Comparison of ENCODE assay signal across 31 cellular contexts in the genomic region with DNA sequence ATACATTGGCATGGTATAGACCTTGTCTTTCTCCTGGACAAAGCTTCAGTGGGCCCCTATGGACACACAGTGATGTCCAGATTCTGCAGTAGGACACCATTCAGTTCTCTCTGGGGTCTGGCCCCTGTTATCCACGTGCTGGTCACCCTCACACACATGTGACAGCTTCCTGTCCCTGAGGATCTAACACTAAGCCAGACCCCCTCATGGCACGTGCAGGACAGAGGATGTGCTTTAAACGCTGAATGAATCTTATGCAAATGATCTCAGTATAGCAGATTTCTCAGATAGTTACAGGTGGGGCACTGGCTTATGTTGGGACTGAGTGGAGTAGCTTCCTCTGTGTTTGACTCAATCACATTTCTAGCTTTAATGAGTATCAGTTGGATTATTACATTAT. TPM values are rescaled to one million over a fixed set of nuclear protein-coding genes. Genes with fewer than 3 reads are reported as not detected.
"Had no signal": no experiment of that assay in that cellular context is flagged by ENCODE, and none has a peak within 500 bp of the region (broad histone marks: within the 10 kb centered on the region; RNA-seq: fewer than 3 reads in every experiment).

No MANE protein-coding gene starts in this region.

- H3K27me3 ChIP-seq: ovary, right atrium auricular region, testis, thyroid gland, transverse colon, upper lobe of left lung, vagina had no signal

- H3K4me3 Mint-ChIP-seq: immature natural killer cell; naive thymus-derived CD4-positive, alpha-beta T cell; natural killer cell treated with Interleukin-12 subunit alpha and Interleukin-12 subunit beta and Interleukin-15 and Interleukin-18, amount 100 ng/mL, for 72 hours; stimulated activated effector memory CD8-positive, alpha-beta T cell treated with anti-CD3 and anti-CD28 coated beads, Interleukin-12 subunit alpha, Interleukin-12 subunit beta, amount 100 ng/mL, for 72 hours had no signal

- H3K4me1 ChIP-seq: left ventricle myocardium inferior, right atrium auricular region, stomach, testis, thyroid gland, transverse colon, upper lobe of left lung, vagina had no signal

- H3K9me3 Mint-ChIP-seq: immature natural killer cell; naive thymus-derived CD4-positive, alpha-beta T cell; natural killer cell treated with Interleukin-12 subunit alpha and Interleukin-12 subunit beta and Interleukin-15 and Interleukin-18, amount 100 ng/mL, for 72 hours; stimulated activated effector memory CD8-positive, alpha-beta T cell treated with anti-CD3 and anti-CD28 coated beads, Interleukin-12 subunit alpha, Interleukin-12 subunit beta, amount 100 ng/mL, for 72 hours had no signal

- DNase-seq: hypothalamus; immature natural killer cell; islet precursor cell; left ventricle myocardium inferior; mesendoderm; midbrain; mucosa of descending colon; naive thymus-derived CD4-positive, alpha-beta T cell; ovary; stimulated activated CD4-positive, alpha-beta T cell treated with anti-CD3 and anti-CD28 coated beads, Interleukin-12 subunit alpha, Interleukin-12 subunit beta, amount 100 ng/mL, for 4 hours; stimulated activated CD4-positive, alpha-beta T cell treated with anti-CD3 and anti-CD28 coated beads, Interleukin-15, amount 100 ng/mL, for 24 hours; stimulated activated CD4-positive, alpha-beta T cell treated with anti-CD3 and anti-CD28 coated beads, Interleukin-2, amount 100 ng/mL, for 24 hours; stimulated activated CD4-positive, alpha-beta T cell treated with anti-CD3 and anti-CD28 coated beads, Interleukin-4, amount 100 ng/mL, for 24 hours; stimulated activated naive CD4-positive, alpha-beta T cell treated with Interleukin-2 at 50 U/mL for 16 hours; stomach; testis; thyroid gland; transverse colon; upper lobe of left lung had no signal

- H3K27ac Mint-ChIP-seq: immature natural killer cell; naive thymus-derived CD4-positive, alpha-beta T cell; natural killer cell treated with Interleukin-12 subunit alpha and Interleukin-12 subunit beta and Interleukin-15 and Interleukin-18, amount 100 ng/mL, for 72 hours; progenitor cell of endocrine pancreas; stimulated activated effector memory CD8-positive, alpha-beta T cell treated with anti-CD3 and anti-CD28 coated beads, Interleukin-12 subunit alpha, Interleukin-12 subunit beta, amount 100 ng/mL, for 72 hours had no signal

- ATAC-seq: mucosa of descending colon; naive thymus-derived CD4-positive, alpha-beta T cell; natural killer cell treated with Interleukin-12 subunit alpha and Interleukin-12 subunit beta and Interleukin-15 and Interleukin-18, amount 100 ng/mL, for 72 hours; sciatic nerve; stimulated activated effector memory CD8-positive, alpha-beta T cell treated with anti-CD3 and anti-CD28 coated beads, Interleukin-12 subunit alpha, Interleukin-12 subunit beta, amount 100 ng/mL, for 72 hours had no signal

- H3K9me3 ChIP-seq: left ventricle myocardium inferior, mucosa of descending colon, ovary, right atrium auricular region, stomach, testis, thyroid gland, transverse colon, upper lobe of left lung, vagina had no signal

- H3K27ac ChIP-seq: left ventricle myocardium inferior, ovary, right atrium auricular region, skin epidermis, stomach, testis, thyroid gland, transverse colon, upper lobe of left lung, vagina had no signal

- H3K36me3 ChIP-seq: left ventricle myocardium inferior, ovary, right atrium auricular region, stomach, thyroid gland, transverse colon, upper lobe of left lung, vagina had no signal

- H3K4me3 ChIP-seq: left ventricle myocardium inferior, lung, mucosa of descending colon, ovary, right atrium auricular region, skin epidermis, stomach, testis, thyroid gland, transverse colon, upper lobe of left lung, vagina had no signal

RNA-seq across cellular contexts. Expression of a gene that starts 33.7 kb away (rescaled TPM):
- total RNA-seq: kidney epithelial cell, myocyte, progenitor cell of endocrine pancreas, pulmonary artery endothelial cell, renal cortical epithelial cell had no signal
- polyA plus RNA-seq: naive thymus-derived CD4-positive, alpha-beta T cell had no signal
